In the genomic region with DNA sequence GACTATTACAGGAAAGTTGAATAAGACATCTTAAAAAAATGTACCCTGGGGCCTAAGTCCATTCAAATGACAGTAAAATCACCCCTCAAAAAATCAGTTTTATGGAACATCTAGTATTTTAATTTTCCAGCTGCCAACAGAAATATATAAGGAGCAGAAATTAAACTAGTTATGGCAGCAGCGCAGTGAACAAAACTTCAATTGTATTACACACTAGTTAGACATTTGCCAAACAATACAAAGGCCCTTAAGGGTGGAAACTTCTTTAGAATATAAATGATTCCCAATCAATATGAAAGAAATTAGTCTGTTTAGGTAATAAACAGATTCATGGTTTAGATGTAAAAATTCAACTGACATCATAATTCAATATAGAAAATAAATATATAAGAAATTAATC, we compare ENCODE assay signal across 24 cellular contexts. TPM values are rescaled to one million over a fixed set of nuclear protein-coding genes. Genes with fewer than 3 reads are reported as not detected.
DNase-seq lines count a peak whose midpoint lies in the region; ATAC-seq and TF ChIP-seq lines count a peak whose summit lies in the region.
"Had no signal": no experiment of that assay in that cellular context is flagged by ENCODE, and none has a peak within 500 bp of the region (broad histone marks: within the 10 kb centered on the region; RNA-seq: fewer than 3 reads in every experiment).

No MANE protein-coding gene starts in this region.

- no peak for ATAC-seq in SK-N-SH treated with all-trans-retinoic acid at 6 μM for 48 hours
- ATAC-seq in natural killer cell treated with Interleukin-12 subunit alpha and Interleukin-12 subunit beta and Interleukin-15 and Interleukin-18, amount 100 ng/mL, for 72 hours, result no peak

- no peak overlapping the region for H3K18ac ChIP-seq in mesendoderm (ENCODE audit: low read length)

- H3F3A ChIP-seq in SK-N-SH (replicated peaks; ENCODE audit: insufficient read depth), result peaks cover 27% of the 10 kb centered on the region

- peaks cover 6% of the 10 kb centered on the region for H4K20me1 ChIP-seq in SK-N-SH (ENCODE audit: insufficient read depth)
- no peaks in the 10 kb centered on the region for H4K20me1 ChIP-seq in Karpas-422 (ENCODE audit: insufficient read depth, low read depth, low read length)

- peaks cover 56 to 72% of the 10 kb centered on the region in 2 donors for H3K4me1 Mint-ChIP-seq in natural killer cell treated with Interleukin-12 subunit alpha and Interleukin-12 subunit beta and Interleukin-15 and Interleukin-18, amount 100 ng/mL, for 72 hours (ENCODE audit: low read depth in 2 of 2)

- POLR2A ChIA-PET in SK-N-SH (lab: Yijun Ruan, JAX), result no interaction called here

- H3K27me3 ChIP-seq in SK-N-SH (ENCODE audit: insufficient read depth) (no peaks in the 10 kb centered on the region), Karpas-422 (ENCODE audit: low read length) (no peaks in the 10 kb centered on the region), mesendoderm (ENCODE audit: insufficient read depth, low read length, poor library complexity) (no peaks in the 10 kb centered on the region)
- H3K27me3 ChIP-seq: ascending aorta; BLaER1 treated with 17β-estradiol and CSF1 and Interleukin-3, amounts not matched to agents 10 nM and 100 nM; MG63; tibial nerve had no signal

- TF ChIP-seq CTCF in SK-N-SH (IDR thresholded peaks at IDR 0.05), result no peak

- no peaks in the 10 kb centered on the region for H3K79me1 ChIP-seq in mesendoderm (ENCODE audit: low read length)

- no peak overlapping the region for H3K56ac ChIP-seq in mesendoderm (ENCODE audit: low read length)

- H3K36me3 Mint-ChIP-seq in natural killer cell treated with Interleukin-12 subunit alpha and Interleukin-12 subunit beta and Interleukin-15 and Interleukin-18, amount 100 ng/mL, for 72 hours, result peaks cover 4% of the 10 kb centered on the region

- H3K36me3 ChIP-seq in SK-N-SH (replicated peaks in 1 of 2; ENCODE audit: control insufficient read depth in 1 of 2, insufficient read depth in 2 of 2, low read length in 1 of 2) (peaks cover 0 to 4% of the 10 kb centered on the region in 2 experiments), Karpas-422 (ENCODE audit: insufficient read depth, low read length) (no peaks in the 10 kb centered on the region), mesendoderm (ENCODE audit: control insufficient read depth, insufficient read depth, low read length) (no peaks in the 10 kb centered on the region)
- H3K36me3 ChIP-seq: ascending aorta, MG63, tibial nerve had no signal

- H2AFZ ChIP-seq in SK-N-SH (ENCODE audit: low read depth), result no peak overlapping the region
- H2AFZ ChIP-seq in Karpas-422 (ENCODE audit: low read length), result no peak overlapping the region

- DNase-seq in SK-N-SH, result no peak
- no peak for DNase-seq in Karpas-422
- DNase-seq in caudate nucleus (lab: John Stamatoyannopoulos, UW), result no peak
- DNase-seq in natural killer cell treated with Interleukin-12 subunit alpha and Interleukin-12 subunit beta and Interleukin-15 and Interleukin-18, amount 100 ng/mL, for 72 hours (ENCODE audit: low spot score), result no peak
- DNase-seq in mesendoderm, result no peak
- no peak for DNase-seq in NCI-H524 (lab: John Stamatoyannopoulos, UW)
- no peak for DNase-seq in NCI-H2107 (lab: John Stamatoyannopoulos, UW)
- DNase-seq: activated B cell treated with CpG ODN at 0.5 μM for 24 hours; activated gamma-delta T cell treated with Interleukin-2 at 50 U/mL for 16 hours; DND-41; GOT3; left cardiac atrium; SIG-M5; stimulated activated CD4-positive, alpha-beta T cell treated with anti-CD3 and anti-CD28 coated beads, Interleukin-12 subunit alpha, Interleukin-12 subunit beta, amount 100 ng/mL, for 4 hours had no signal

- H3K27ac ChIP-seq in SK-N-SH (ENCODE audit: low read depth in 2 of 2, low read length in 1 of 2) (peak overlapping the region; percentile 71 to 86; a peak in 3 of 4 replicates), Karpas-422 (ENCODE audit: low read length) (peak overlapping the region; percentile 64), caudate nucleus (ENCODE audit: low read depth, low read length) (peak overlapping the region; percentile 58), mesendoderm (ENCODE audit: low read depth, low read length) (no peak overlapping the region)
- H3K27ac ChIP-seq: ascending aorta had no signal

- H3K4me2 ChIP-seq in SK-N-SH (no peak overlapping the region), Karpas-422 (ENCODE audit: low read depth, low read length, poor library complexity, severe bottlenecking) (peak overlapping the region; percentile 50), mesendoderm (ENCODE audit: low read length) (no peak overlapping the region)

- H3K9me2 ChIP-seq in SK-N-SH (no peaks in the 10 kb centered on the region), Karpas-422 (replicated peaks; ENCODE audit: insufficient read depth, low read length) (no peaks in the 10 kb centered on the region)

- no peak overlapping the region for H2BK120ac ChIP-seq in mesendoderm (ENCODE audit: low read depth, low read length)

- H3K9me3 ChIP-seq in SK-N-SH, result no peaks in the 10 kb centered on the region
- H3K9me3 ChIP-seq in Karpas-422 (ENCODE audit: low read length), result no peaks in the 10 kb centered on the region
- H3K9me3 ChIP-seq: ascending aorta; BLaER1 treated with 17β-estradiol and CSF1 and Interleukin-3, amounts not matched to agents 10 nM and 100 nM; MG63; tibial nerve had no signal

- CTCF ChIA-PET in SK-N-SH (lab: Yijun Ruan, JAX), result interaction anchor here (0.8 to 1.6 kb wide), 4 partner anchors 12 to 639 kb away, joined by 3 to 7 read pairs (median 3); a partner anchor contains a TSS

- H3K79me2 ChIP-seq in SK-N-SH (ENCODE audit: insufficient read depth) (peaks cover 78% of the 10 kb centered on the region), Karpas-422 (ENCODE audit: low read length) (no peaks in the 10 kb centered on the region), mesendoderm (ENCODE audit: control insufficient read depth, insufficient read depth, low read length) (no peaks in the 10 kb centered on the region)

- H3K4ac ChIP-seq in mesendoderm (ENCODE audit: low read depth, low read length), result no peak overlapping the region

- no peak overlapping the region for H2AK5ac ChIP-seq in mesendoderm (ENCODE audit: low read length)

- no peak overlapping the region for H3K23ac ChIP-seq in mesendoderm (ENCODE audit: low read length)

- WGBS in SK-N-SH (ENCODE audit: low lambda C conversion rate), result 100% methylated on average over 1 of the region's 1 CpG
- no CpG with 5 or more reads among the region's 1 CpG for WGBS in mesendoderm (ENCODE audit: extremely low coverage, insufficient coverage, low lambda C conversion rate)

- peak overlapping the region; percentile 52 to 82 for H3K27ac Mint-ChIP-seq in natural killer cell treated with Interleukin-12 subunit alpha and Interleukin-12 subunit beta and Interleukin-15 and Interleukin-18, amount 100 ng/mL, for 72 hours

- TF ChIP-seq EP300 in SK-N-SH (IDR thresholded peaks at IDR 0.05; ENCODE audit: borderline replicate concordance in 1 of 2, low read depth in 1 of 2, low read length in 1 of 2), result no peak

- H3K27me3 Mint-ChIP-seq in natural killer cell treated with Interleukin-12 subunit alpha and Interleukin-12 subunit beta and Interleukin-15 and Interleukin-18, amount 100 ng/mL, for 72 hours, result no peaks in the 10 kb centered on the region
- H3K27me3 Mint-ChIP-seq: activated B cell treated with CpG ODN at 0.5 μM for 24 hours had no signal

- H2BK5ac ChIP-seq in mesendoderm (ENCODE audit: low read length), result no peak overlapping the region

- H4K5ac ChIP-seq in mesendoderm (ENCODE audit: low read length), result no peak overlapping the region

- H3K4me3 ChIP-seq in SK-N-SH (ENCODE audit: low read depth in 2 of 2, low read length in 1 of 2) (no peak overlapping the region), Karpas-422 (ENCODE audit: low read length) (no peak overlapping the region), mesendoderm (ENCODE audit: low read length) (no peak overlapping the region)
- H3K4me3 ChIP-seq: ascending aorta; BLaER1 treated with 17β-estradiol and CSF1 and Interleukin-3, amounts not matched to agents 10 nM and 100 nM; MG63; tibial nerve had no signal

- peaks cover 9 to 31% of the 10 kb centered on the region in 2 experiments for H3K4me1 ChIP-seq in SK-N-SH (ENCODE audit: control insufficient read depth in 1 of 2, insufficient read depth in 2 of 2, low read depth in 1 of 2, low read length in 1 of 2)
- H3K4me1 ChIP-seq in Karpas-422 (ENCODE audit: low read length), result peaks cover 37% of the 10 kb centered on the region
- H3K4me1 ChIP-seq in mesendoderm (ENCODE audit: control insufficient read depth, low read depth, low read length), result peaks cover 6% of the 10 kb centered on the region
- H3K4me1 ChIP-seq: ascending aorta had no signal

- H3K9ac ChIP-seq in SK-N-SH (no peak overlapping the region), Karpas-422 (ENCODE audit: low read length) (no peak overlapping the region), mesendoderm (ENCODE audit: low read length) (no peak overlapping the region)

- H2BK15ac ChIP-seq in mesendoderm (replicated peaks; ENCODE audit: low read depth), result no peak overlapping the region

- H4K8ac ChIP-seq in mesendoderm (ENCODE audit: low read depth, low read length), result no peak overlapping the region

- peak overlapping the region; percentile 79 for H3K4me3 Mint-ChIP-seq in natural killer cell treated with Interleukin-12 subunit alpha and Interleukin-12 subunit beta and Interleukin-15 and Interleukin-18, amount 100 ng/mL, for 72 hours

- no peak for TF ChIP-seq RAD21 in SK-N-SH (IDR thresholded peaks at IDR 0.05; ENCODE audit: low read length)

- H3K9me3 Mint-ChIP-seq in natural killer cell treated with Interleukin-12 subunit alpha and Interleukin-12 subunit beta and Interleukin-15 and Interleukin-18, amount 100 ng/mL, for 72 hours, result no peaks in the 10 kb centered on the region
- H3K9me3 Mint-ChIP-seq: activated B cell treated with CpG ODN at 0.5 μM for 24 hours had no signal

RNA-seq across cellular contexts. Expression of a gene that starts 18.1 kb away (rescaled TPM):
- 10.1 and 12.7 TPM in 2 replicates for polyA plus RNA-seq in SK-N-SH (2012; rRNA removed)
- 9.4 and 13.4 TPM in 2 replicates for polyA plus RNA-seq in SK-N-SH (2012; cell fraction: cytosol; rRNA removed)
- polyA plus RNA-seq in SK-N-SH (2012; cell fraction: nucleus; rRNA removed), result 11.3 and 13.1 TPM in 2 replicates
- total RNA-seq in Karpas-422 (2014; rRNA removed; shearing (Covaris generic); ENCODE audit: low replicate concordance), result 14.6 and 16.3 TPM in 2 replicates
- 10 to 100 TPM; 87.6 to 91.5 TPM for total RNA-seq in natural killer cell treated with Interleukin-12 subunit alpha and Interleukin-12 subunit beta and Interleukin-15 and Interleukin-18, amount 100 ng/mL, for 72 hours
- 10.7 TPM for polyA plus RNA-seq in mesendoderm (2013, experiment 1 of 2)
- 10.8 TPM for polyA plus RNA-seq in mesendoderm (2013, experiment 2 of 2)

RNA-seq across cellular contexts. Expression of a gene that starts 38.0 kb away (rescaled TPM):
- polyA plus RNA-seq in SK-N-SH (2012; rRNA removed), result 11.6 and 13.7 TPM in 2 replicates
- polyA plus RNA-seq in SK-N-SH (2012; cell fraction: cytosol; rRNA removed), result 7.0 and 9.5 TPM in 2 replicates
- polyA plus RNA-seq in SK-N-SH (2012; cell fraction: nucleus; rRNA removed), result 14.6 and 19.5 TPM in 2 replicates
- 7.2 and 9.0 TPM in 2 replicates for total RNA-seq in Karpas-422 (2014; rRNA removed; shearing (Covaris generic); ENCODE audit: low replicate concordance)
- 10 to 100 TPM; 27.8 to 68.3 TPM for total RNA-seq in natural killer cell treated with Interleukin-12 subunit alpha and Interleukin-12 subunit beta and Interleukin-15 and Interleukin-18, amount 100 ng/mL, for 72 hours
- polyA plus RNA-seq in mesendoderm (2013, experiment 1 of 2), result 7.3 TPM
- polyA plus RNA-seq in mesendoderm (2013, experiment 2 of 2), result 7.3 TPM

RNA-seq across cellular contexts. Expression of a gene that starts 39.8 kb away (rescaled TPM):
- not detected in 2 replicates for polyA plus RNA-seq in SK-N-SH (2012; rRNA removed)
- polyA plus RNA-seq in SK-N-SH (2012; cell fraction: cytosol; rRNA removed), result not detected in 2 replicates
- not detected in 2 replicates for polyA plus RNA-seq in SK-N-SH (2012; cell fraction: nucleus; rRNA removed)
- total RNA-seq in Karpas-422 (2014; rRNA removed; shearing (Covaris generic); ENCODE audit: low replicate concordance), result not detected in 2 replicates
- not detected for total RNA-seq in natural killer cell treated with Interleukin-12 subunit alpha and Interleukin-12 subunit beta and Interleukin-15 and Interleukin-18, amount 100 ng/mL, for 72 hours
- 0.03 TPM for polyA plus RNA-seq in mesendoderm (2013, experiment 1 of 2)
- polyA plus RNA-seq in mesendoderm (2013, experiment 2 of 2), result not detected
- total RNA-seq: A172, activated B cell treated with CpG ODN at 0.5 μM for 24 hours, ascending aorta, endothelial cell of umbilical vein, left cardiac atrium, mononuclear cell, NCI-H460, renal cortical epithelial cell, tibial nerve had no signal
- polyA plus RNA-seq: endothelial cell of umbilical vein had no signal
